In genomic region chr12:55724226-55724939, GRCh38 we compare ENCODE assay signal across 1 cellular context.
TF ChIP-seq lines count a peak whose summit lies in the region.

No MANE protein-coding gene starts in this region.

TF ChIP-seq in K562, 482 proteins besides CTCF, POLR2A, EP300 and RAD21 (continued from another document):
- no peak for TF ChIP-seq KLF10 (CRISPR knock-in tag; IDR thresholded peaks at IDR 0.05)
- no peak for TF ChIP-seq ZNF589 (CRISPR knock-in tag; IDR thresholded peaks at IDR 0.05; ENCODE audit: low read depth)
- no peak for TF ChIP-seq SOX6 (IDR thresholded peaks at IDR 0.05)
TF ChIP-seq in K562: peak in this region for 22.
